In genomic region chr1:150110066-150110465, GRCh38 we compare ENCODE assay signal across 15 cellular contexts. TPM values are rescaled to one million over a fixed set of nuclear protein-coding genes. Genes with fewer than 3 reads are reported as not detected.
DNase-seq lines count a peak whose midpoint lies in the region; ATAC-seq and TF ChIP-seq lines count a peak whose summit lies in the region.
"Had no signal": no experiment of that assay in that cellular context is flagged by ENCODE, and none has a peak within 500 bp of the region (broad histone marks: within the 10 kb centered on the region; RNA-seq: fewer than 3 reads in every experiment).

No MANE protein-coding gene starts in this region.

- no peaks in the 10 kb centered on the region for H3K27me3 Mint-ChIP-seq in activated naive CD4-positive, alpha-beta T cell treated with anti-CD3 and anti-CD28 coated beads for 36 hours (ENCODE audit: low read depth)
- no peaks in the 10 kb centered on the region for H3K27me3 Mint-ChIP-seq in activated CD4-positive, alpha-beta memory T cell treated with anti-CD3 and anti-CD28 coated beads for 36 hours
- no peaks in the 10 kb centered on the region for H3K27me3 Mint-ChIP-seq in stimulated activated naive CD8-positive, alpha-beta T cell treated with anti-CD3 and anti-CD28 coated beads, Interleukin-15, amount 100 ng/mL, for 72 hours
- no peaks in the 10 kb centered on the region for H3K27me3 Mint-ChIP-seq in Caco-2 (ENCODE audit: insufficient read depth, unreplicated experiment)

- H3K9me2 ChIP-seq in PC-3 (replicated peaks; ENCODE audit: low read length) = no peaks in the 10 kb centered on the region

- no peaks in the 10 kb centered on the region for H3F3A ChIP-seq in PC-3 (ENCODE audit: low read length, unreplicated experiment)

- intact Hi-C loops in activated naive CD4-positive, alpha-beta T cell treated with anti-CD3 and anti-CD28 coated beads for 36 hours (cut with micrococcal nuclease) = loop anchor here (2.0 kb wide), 2 partner anchors 17 to 41 kb away; no protein-coding TSS in a partner anchor
- intact Hi-C loops in activated CD4-positive, alpha-beta memory T cell treated with anti-CD3 and anti-CD28 coated beads for 36 hours (cut with micrococcal nuclease) = loop anchor here (2.0 kb wide), 3 partner anchors 17 to 41 kb away; no protein-coding TSS in a partner anchor
- intact Hi-C loops in esophagus squamous epithelium (cut with DNase I) = no loop called here
- intact Hi-C loops in PC-3 (cut with micrococcal nuclease) = no loop called here
- intact Hi-C loops in Caco-2 (cut with micrococcal nuclease; ENCODE audit: unreplicated experiment) = no loop called here

- TF ChIP-seq POLR2A in esophagus squamous epithelium (IDR thresholded peaks at IDR 0.05) = no peak

- peaks cover 15% of the 10 kb centered on the region for H3K36me3 Mint-ChIP-seq in activated naive CD4-positive, alpha-beta T cell treated with anti-CD3 and anti-CD28 coated beads for 36 hours (ENCODE audit: low read depth)
- H3K36me3 Mint-ChIP-seq in activated CD4-positive, alpha-beta memory T cell treated with anti-CD3 and anti-CD28 coated beads for 36 hours = peaks cover 22% of the 10 kb centered on the region
- H3K36me3 Mint-ChIP-seq in Caco-2 (ENCODE audit: insufficient read depth, unreplicated experiment) = peaks cover 3% of the 10 kb centered on the region

- POLR2A ChIA-PET in activated CD4-positive, alpha-beta memory T cell treated with anti-CD3 and anti-CD28 coated beads for 36 hours (lab: Charles Lee) = interaction anchor here (0.9 to 1.5 kb wide), 4 partner anchors 42 to 224 kb away, joined by 3 to 4 read pairs (median 3); partner anchors contain the start of gene VPS45
- POLR2A ChIA-PET in PC-3 (lab: Charles Lee; ENCODE audit: unreplicated experiment) (no interaction called here), Caco-2 (lab: Charles Lee) (no interaction called here)

- H3K4me1 ChIP-seq in esophagus squamous epithelium (no peaks in the 10 kb centered on the region), PC-3 (ENCODE audit: insufficient read depth, low read length) (no peaks in the 10 kb centered on the region), Caco-2 (no peaks in the 10 kb centered on the region)

- H3K79me2 ChIP-seq in PC-3 (ENCODE audit: low read length) = no peaks in the 10 kb centered on the region

- peaks cover 0 to 35% (median 0%) of the 10 kb centered on the region in 3 donors for H3K36me3 ChIP-seq in esophagus squamous epithelium
- H3K36me3 ChIP-seq in PC-3 (ENCODE audit: low read depth, low read length) = no peaks in the 10 kb centered on the region; the same call in 1 of the 2 replicates
- H3K36me3 ChIP-seq in Caco-2 (ENCODE audit: control insufficient read depth, insufficient read depth, low read length) = no peaks in the 10 kb centered on the region
- H3K36me3 ChIP-seq: thoracic aorta had no signal

- BruUV-seq in PC-3 (replicated peaks; lab: Mats Ljungman, UMichigan) = no TSS peak
- BruUV-seq in Caco-2 (replicated peaks; lab: Mats Ljungman, UMichigan) = no TSS peak

- H3K27ac Mint-ChIP-seq in activated naive CD4-positive, alpha-beta T cell treated with anti-CD3 and anti-CD28 coated beads for 36 hours = peak overlapping the region; percentile 79
- peak overlapping the region; percentile 93 for H3K27ac Mint-ChIP-seq in activated CD4-positive, alpha-beta memory T cell treated with anti-CD3 and anti-CD28 coated beads for 36 hours
- peak overlapping the region; percentile 82 to 95 for H3K27ac Mint-ChIP-seq in stimulated activated naive CD8-positive, alpha-beta T cell treated with anti-CD3 and anti-CD28 coated beads, Interleukin-15, amount 100 ng/mL, for 72 hours
- no peak overlapping the region for H3K27ac Mint-ChIP-seq in Caco-2 (ENCODE audit: unreplicated experiment)
- H3K27ac Mint-ChIP-seq: H9 had no signal

- H3K9me3 Mint-ChIP-seq in activated naive CD4-positive, alpha-beta T cell treated with anti-CD3 and anti-CD28 coated beads for 36 hours = peaks cover 1% of the 10 kb centered on the region
- H3K9me3 Mint-ChIP-seq in activated CD4-positive, alpha-beta memory T cell treated with anti-CD3 and anti-CD28 coated beads for 36 hours = peaks cover 11% of the 10 kb centered on the region
- H3K9me3 Mint-ChIP-seq in stimulated activated naive CD8-positive, alpha-beta T cell treated with anti-CD3 and anti-CD28 coated beads, Interleukin-15, amount 100 ng/mL, for 72 hours = peaks cover 4% of the 10 kb centered on the region in 2 donors
- peaks cover 5% of the 10 kb centered on the region for H3K9me3 Mint-ChIP-seq in Caco-2 (ENCODE audit: unreplicated experiment)

- H3K9me3 ChIP-seq in esophagus squamous epithelium (peaks cover 0 to 1% (median 0%) of the 10 kb centered on the region in 3 donors), PC-3 (ENCODE audit: low read length) (no peaks in the 10 kb centered on the region), Caco-2 (peaks cover 3% of the 10 kb centered on the region; the same call in 1 of the 2 replicates)
- H3K9me3 ChIP-seq: thoracic aorta had no signal

- no peak overlapping the region for H3K4me2 ChIP-seq in PC-3 (ENCODE audit: low read length)

- H3K27ac ChIP-seq in esophagus squamous epithelium = peak overlapping the region in 3 of 4 donors; percentile 19 to 62 (median 25)
- no peak overlapping the region for H3K27ac ChIP-seq in PC-3 (ENCODE audit: low read length)
- H3K27ac ChIP-seq: cardiac muscle cell, epithelial cell of prostate had no signal

- ATAC-seq in stimulated activated naive CD8-positive, alpha-beta T cell treated with anti-CD3 and anti-CD28 coated beads, Interleukin-15, amount 100 ng/mL, for 72 hours = no peak
- no peak for ATAC-seq in HG02610 (IDR thresholded peaks at IDR 0.05; ENCODE audit: unreplicated experiment)
- no peak for ATAC-seq in PC-3

- peaks cover 58% of the 10 kb centered on the region for H3K4me1 Mint-ChIP-seq in activated naive CD4-positive, alpha-beta T cell treated with anti-CD3 and anti-CD28 coated beads for 36 hours (ENCODE audit: low read depth)
- H3K4me1 Mint-ChIP-seq in activated CD4-positive, alpha-beta memory T cell treated with anti-CD3 and anti-CD28 coated beads for 36 hours (ENCODE audit: low read depth) = peaks cover 69% of the 10 kb centered on the region
- peaks cover 60% of the 10 kb centered on the region for H3K4me1 Mint-ChIP-seq in stimulated activated naive CD8-positive, alpha-beta T cell treated with anti-CD3 and anti-CD28 coated beads, Interleukin-15, amount 100 ng/mL, for 72 hours
- no peaks in the 10 kb centered on the region for H3K4me1 Mint-ChIP-seq in Caco-2 (ENCODE audit: low read depth, unreplicated experiment)

- H3K9ac ChIP-seq in PC-3 (ENCODE audit: low read length) = no peak overlapping the region

- H3K27me3 ChIP-seq in esophagus squamous epithelium (no peaks in the 10 kb centered on the region), PC-3 (ENCODE audit: low read length) (no peaks in the 10 kb centered on the region), Caco-2 (replicated peaks; ENCODE audit: control insufficient read depth, insufficient read depth, low read length) (no peaks in the 10 kb centered on the region)
- H3K27me3 ChIP-seq: cardiac muscle cell had no signal

- TF ChIP-seq CTCF in esophagus squamous epithelium (IDR thresholded peaks at IDR 0.05) (no peak), PC-3 (conservative IDR thresholded peaks at IDR 0.05; ENCODE audit: low read depth, low read length) (no peak), Caco-2 (IDR thresholded peaks at IDR 0.05; ENCODE audit: insufficient read depth in 1 of 2, low read depth in 1 of 2, low read length in 1 of 2, severe bottlenecking in 1 of 2, unreplicated experiment in 1 of 2) (no peak)

- H3K4me3 ChIP-seq in esophagus squamous epithelium (no peak overlapping the region), PC-3 (ENCODE audit: low read length) (no peak overlapping the region), Caco-2 (ENCODE audit: low read depth, low read length) (no peak overlapping the region)
- H3K4me3 ChIP-seq: cardiac muscle cell, thoracic aorta had no signal

- H3K4me3 Mint-ChIP-seq in activated naive CD4-positive, alpha-beta T cell treated with anti-CD3 and anti-CD28 coated beads for 36 hours = peak overlapping the region; percentile 57
- peak overlapping the region; percentile 69 for H3K4me3 Mint-ChIP-seq in activated CD4-positive, alpha-beta memory T cell treated with anti-CD3 and anti-CD28 coated beads for 36 hours
- peak overlapping the region; percentile 49 to 70 for H3K4me3 Mint-ChIP-seq in stimulated activated naive CD8-positive, alpha-beta T cell treated with anti-CD3 and anti-CD28 coated beads, Interleukin-15, amount 100 ng/mL, for 72 hours
- H3K4me3 Mint-ChIP-seq in Caco-2 (ENCODE audit: unreplicated experiment) = no peak overlapping the region
- H3K4me3 Mint-ChIP-seq: H9 had no signal

- no peak overlapping the region for H2AFZ ChIP-seq in PC-3 (ENCODE audit: low read length)

- 51 to 71% methylated on average over 2 of the region's 2 CpGs for WGBS in esophagus squamous epithelium, 2 donors

- H4K20me1 ChIP-seq in PC-3 (ENCODE audit: low read length) = no peaks in the 10 kb centered on the region

- CTCF ChIA-PET in activated naive CD4-positive, alpha-beta T cell treated with anti-CD3 and anti-CD28 coated beads for 36 hours (lab: Charles Lee) = interaction anchor here (0.6 to 1.0 kb wide), 2 partner anchors 55 to 60 kb away, joined by 3 to 4 read pairs; no protein-coding TSS in a partner anchor
- CTCF ChIA-PET in activated CD4-positive, alpha-beta memory T cell treated with anti-CD3 and anti-CD28 coated beads for 36 hours (lab: Charles Lee) = no interaction called here
- CTCF ChIA-PET in PC-3 (lab: Charles Lee) (no interaction called here), Caco-2 (lab: Charles Lee) (no interaction called here)

- no peak for DNase-seq in activated naive CD4-positive, alpha-beta T cell treated with anti-CD3 and anti-CD28 coated beads for 36 hours
- DNase-seq in activated naive CD4-positive, alpha-beta T cell (lab: John Stamatoyannopoulos, UW) = no peak
- no peak for DNase-seq in activated CD4-positive, alpha-beta memory T cell treated with anti-CD3 and anti-CD28 coated beads for 36 hours
- no peak for DNase-seq in esophagus squamous epithelium (lab: John Stamatoyannopoulos, UW)
- no peak for DNase-seq in stimulated activated naive CD8-positive, alpha-beta T cell treated with anti-CD3 and anti-CD28 coated beads, Interleukin-15, amount 100 ng/mL, for 72 hours
- no peak for DNase-seq in PC-3
- no peak for DNase-seq in Caco-2
- DNase-seq: DMS 273 treated with DMSO at 0.1 percent for 48 hours, H9, NCI-H2081, SIG-M5 had no signal

RNA-seq across cellular contexts. Expression of gene PLEKHO1, which starts 39.6 kb away (rescaled TPM):
- 1 to 10 TPM; 4.4 to 4.7 TPM for total RNA-seq in activated naive CD4-positive, alpha-beta T cell treated with anti-CD3 and anti-CD28 coated beads for 36 hours
- 10 to 100 TPM; 28.7 to 31.8 TPM for total RNA-seq in activated CD4-positive, alpha-beta memory T cell treated with anti-CD3 and anti-CD28 coated beads for 36 hours
- total RNA-seq in esophagus squamous epithelium = 10 to 100 TPM in 2 of 4 donors, 1 to 10 TPM in 2; 6.0 to 46.9 (median 13.3) TPM
- total RNA-seq in PC-3 (2014; rRNA removed) = 13.8 and 29.5 TPM in 2 replicates
- 2.1 and 3.6 TPM in 2 replicates for total RNA-seq in Caco-2 (2022)

RNA-seq across cellular contexts. Expression of gene VPS45, which starts 42.5 kb away (rescaled TPM):
- total RNA-seq in activated naive CD4-positive, alpha-beta T cell treated with anti-CD3 and anti-CD28 coated beads for 36 hours = 10 to 100 TPM; 21.2 to 23.6 TPM
- total RNA-seq in activated CD4-positive, alpha-beta memory T cell treated with anti-CD3 and anti-CD28 coated beads for 36 hours = 10 to 100 TPM; 26.5 to 28.3 TPM
- 10 to 100 TPM; 23.4 to 31.7 (median 29.1) TPM for total RNA-seq in esophagus squamous epithelium
- total RNA-seq in PC-3 (2014; rRNA removed) = 39.5 and 47.8 TPM in 2 replicates
- total RNA-seq in Caco-2 (2022) = 19.8 and 25.0 TPM in 2 replicates

Comparison
In these comparisons a context has a peak if more than half of its experiments do, and no peak if none do; other contexts are left out.
1. intact Hi-C loops: an anchor here in activated naive CD4-positive, alpha-beta T cell treated with anti-CD3 and anti-CD28 coated beads for 36 hours (2.0 kb wide) and activated CD4-positive, alpha-beta memory T cell treated with anti-CD3 and anti-CD28 coated beads for 36 hours (2.0 kb wide); none called in esophagus squamous epithelium, PC-3 and Caco-2.